ENCODE assay signal across 38 cellular contexts in the genomic region with DNA sequence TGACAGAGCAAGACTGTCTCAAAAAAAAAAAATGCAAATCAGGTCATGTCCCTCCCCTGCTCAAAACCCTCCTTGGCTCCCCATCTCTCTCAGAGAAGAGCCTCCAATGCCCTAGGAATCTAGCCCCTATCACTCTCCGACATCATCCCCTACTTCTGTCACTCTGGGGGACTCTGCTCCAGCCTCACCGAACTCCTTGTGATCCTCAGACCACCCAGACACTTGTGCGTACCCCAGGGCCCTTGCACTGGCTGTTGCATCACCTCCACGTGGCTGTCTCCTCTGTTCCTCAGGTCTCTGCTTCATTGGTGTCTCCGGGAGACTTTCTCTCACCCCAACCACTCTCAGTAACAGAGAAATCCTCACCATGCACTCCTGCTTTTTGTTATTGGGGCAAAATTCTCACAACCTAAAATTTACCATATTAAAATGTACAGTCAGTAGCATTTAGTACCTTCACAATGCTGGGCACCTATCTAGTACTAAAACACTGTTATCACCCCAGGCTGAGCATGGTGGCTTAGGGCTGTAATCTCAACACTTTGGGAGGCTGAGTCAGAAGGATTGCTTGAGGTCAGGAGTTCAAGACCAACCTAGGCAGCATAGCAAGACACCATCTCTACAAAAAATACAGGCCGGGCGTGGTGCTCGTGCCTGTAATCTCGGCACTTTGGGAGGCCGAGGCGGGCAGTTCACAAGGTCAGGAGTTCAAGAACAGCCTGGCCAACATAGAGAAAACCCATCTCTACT. TPM values are rescaled to one million over a fixed set of nuclear protein-coding genes. Genes with fewer than 3 reads are reported as not detected.
"Had no signal": no experiment of that assay in that cellular context is flagged by ENCODE, and none has a peak within 500 bp of the region (broad histone marks: within the 10 kb centered on the region; RNA-seq: fewer than 3 reads in every experiment).

No MANE protein-coding gene starts in this region.

- H3K4me3 ChIP-seq: esophagus muscularis mucosa, gastrocnemius medialis, heart left ventricle had no signal

- ATAC-seq: activated CD4-positive, CD25-positive, alpha-beta regulatory T cell treated with anti-CD3 and anti-CD28 coated beads, Interleukin-2, amount 50 U/mL, for 24 hours; activated CD8-positive, alpha-beta T cell treated with anti-CD3 and anti-CD28 coated beads for 36 hours; activated T-cell treated with anti-CD3 and anti-CD28 coated beads, Interleukin-2, amount 50 U/mL, for 4 hours; activated T-helper 17 cell treated with anti-CD3 and anti-CD28 coated beads, Interleukin-2, amount 50 U/mL, for 72 hours; effector memory CD8-positive, alpha-beta T cell; foreskin keratinocyte; gastrocnemius medialis; heart left ventricle; T-helper 17 cell had no signal

- H3K9me3 ChIP-seq: esophagus muscularis mucosa, gastrocnemius medialis, heart left ventricle had no signal

- H3K36me3 ChIP-seq: brain microvascular endothelial cell, esophagus muscularis mucosa, gastrocnemius medialis, heart left ventricle, WERI-Rb-1 had no signal

- H3K4me1 Mint-ChIP-seq: activated B cell treated with CpG ODN at 0.5 μM for 24 hours; activated T-helper 17 cell treated with anti-CD3 and anti-CD28 coated beads, Interleukin-2, amount 50 U/mL, for 72 hours; central memory CD8-positive, alpha-beta T cell; T-helper 17 cell had no signal

- H3K36me3 Mint-ChIP-seq: activated naive CD8-positive, alpha-beta T cell had no signal

- H3K4me3 Mint-ChIP-seq: activated B cell treated with CpG ODN at 0.5 μM for 24 hours; activated CD8-positive, alpha-beta T cell treated with anti-CD3 and anti-CD28 coated beads for 36 hours; activated naive CD8-positive, alpha-beta T cell; activated T-cell treated with anti-CD3 and anti-CD28 coated beads, Interleukin-2, amount 50 U/mL, for 4 hours; activated T-helper 17 cell treated with anti-CD3 and anti-CD28 coated beads, Interleukin-2, amount 50 U/mL, for 72 hours; central memory CD8-positive, alpha-beta T cell; effector memory CD8-positive, alpha-beta T cell; T-helper 17 cell; T-helper 2 cell treated with Interferon-gamma antibody and Interleukin-4, amounts not matched to agents 5 μg/mL and 100 μg/mL, for 36 hours had no signal

- H3K27ac Mint-ChIP-seq: activated B cell treated with CpG ODN at 0.5 μM for 24 hours; activated CD8-positive, alpha-beta T cell treated with anti-CD3 and anti-CD28 coated beads for 36 hours; activated naive CD8-positive, alpha-beta T cell; activated T-helper 17 cell treated with anti-CD3 and anti-CD28 coated beads, Interleukin-2, amount 50 U/mL, for 72 hours; effector memory CD8-positive, alpha-beta T cell; T-helper 17 cell; T-helper 2 cell treated with Interferon-gamma antibody and Interleukin-4, amounts not matched to agents 5 μg/mL and 100 μg/mL, for 36 hours had no signal

- H3K27me3 ChIP-seq: brain microvascular endothelial cell, foreskin keratinocyte, gastrocnemius medialis, heart left ventricle had no signal

- H3K4me1 ChIP-seq: esophagus muscularis mucosa, foreskin keratinocyte, gastrocnemius medialis, heart left ventricle had no signal

- H3K27ac ChIP-seq: brain microvascular endothelial cell, esophagus muscularis mucosa, foreskin keratinocyte, gastrocnemius medialis, heart left ventricle, WERI-Rb-1 had no signal

- DNase-seq: activated B cell treated with CpG ODN at 0.5 μM for 24 hours; activated CD4-positive, alpha-beta T cell treated with anti-CD3 and anti-CD28 coated beads for 48 hours; activated CD4-positive, alpha-beta T cell treated with anti-CD3 and anti-CD28 coated beads, Interleukin-2, amount 50 U/mL, for 1 hour; activated CD4-positive, alpha-beta T cell treated with anti-CD3 and anti-CD28 coated beads, Interleukin-2, amount 50 U/mL, for 48 hours; activated CD8-positive, alpha-beta memory T cell treated with anti-CD3 and anti-CD28 coated beads for 24 hours; activated CD8-positive, alpha-beta T cell treated with anti-CD3 and anti-CD28 coated beads for 36 hours; activated effector memory CD4-positive, alpha-beta T cell treated with Interleukin-2 at 50 U/mL for 16 hours; activated gamma-delta T cell treated with Interleukin-2 at 50 U/mL for 16 hours; activated naive CD4-positive, alpha-beta T cell treated with anti-CD3 and anti-CD28 coated beads, Interleukin-2, amount 50 U/mL, for 16 hours; activated naive CD4-positive, alpha-beta T cell treated with Interleukin-2 at 50 U/mL for 16 hours; activated T-cell treated with anti-CD3 and anti-CD28 coated beads, Interleukin-2, amount 50 U/mL, for 4 hours; amniotic stem cell; anterior cingulate cortex; brain microvascular endothelial cell; cortex of kidney; dermis blood vessel endothelial cell; effector CD4-positive, alpha-beta T cell; effector memory CD8-positive, alpha-beta T cell; erythroblast; foreskin keratinocyte; gastrocnemius medialis; glutamatergic neuron; heart left ventricle; T-helper 1 cell; T-helper 17 cell; T1000; WERI-Rb-1 had no signal

- H3K9me3 Mint-ChIP-seq: activated B cell treated with CpG ODN at 0.5 μM for 24 hours; activated CD8-positive, alpha-beta T cell treated with anti-CD3 and anti-CD28 coated beads for 36 hours; activated T-cell treated with anti-CD3 and anti-CD28 coated beads, Interleukin-2, amount 50 U/mL, for 4 hours; activated T-helper 17 cell treated with anti-CD3 and anti-CD28 coated beads, Interleukin-2, amount 50 U/mL, for 72 hours; central memory CD8-positive, alpha-beta T cell had no signal

- FAIRE-seq: astrocyte, bronchial epithelial cell, colon had no signal

RNA-seq across cellular contexts. Expression of a gene that starts 15.2 kb away (rescaled TPM):
- total RNA-seq: activated B cell treated with CpG ODN at 0.5 μM for 24 hours; activated CD8-positive, alpha-beta T cell treated with anti-CD3 and anti-CD28 coated beads for 36 hours; activated T-cell treated with anti-CD3 and anti-CD28 coated beads, Interleukin-2, amount 50 U/mL, for 4 hours; activated T-helper 17 cell treated with anti-CD3 and anti-CD28 coated beads, Interleukin-2, amount 50 U/mL, for 72 hours; astrocyte; bronchial epithelial cell; cardiac septum; cerebellum; dermis blood vessel endothelial cell; esophagus muscularis mucosa; gastrocnemius medialis; heart left ventricle; T-helper 17 cell had no signal
- polyA plus RNA-seq: heart left ventricle had no signal
